13 cellular contexts compared by ENCODE assay signal in the genomic region with DNA sequence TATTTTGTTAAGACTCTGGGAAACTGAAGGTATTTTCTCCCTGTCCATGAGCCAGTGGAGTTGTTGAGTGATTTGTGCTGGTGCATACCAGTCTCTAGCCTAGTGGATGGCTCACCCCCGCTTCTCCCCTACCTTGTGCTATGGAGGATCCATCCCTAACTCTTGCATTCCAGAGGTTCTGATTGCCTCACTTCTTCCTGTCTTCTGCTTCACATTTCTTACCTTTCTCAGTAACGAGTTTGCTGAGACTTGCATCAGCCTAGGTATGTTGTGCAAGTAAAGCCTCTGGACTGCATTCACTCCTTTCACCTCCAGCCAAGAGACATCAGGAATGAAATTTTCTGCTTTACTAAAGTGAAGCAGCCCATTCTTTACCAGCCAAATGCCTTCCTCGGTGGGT.
A peak's percentile ranks its signal among the peaks of the same experiment; 100 is the strongest.
DNase-seq lines count a peak whose midpoint lies in the region; ATAC-seq and TF ChIP-seq lines count a peak whose summit lies in the region.
"Had no signal": no experiment of that assay in that cellular context is flagged by ENCODE, and none has a peak within 500 bp of the region (broad histone marks: within the 10 kb centered on the region; RNA-seq: fewer than 3 reads in every experiment).

No MANE protein-coding gene starts in this region.

- H3K4me3 ChIP-seq in OCI-LY7 (ENCODE audit: low read depth, low read length, poor library complexity, severe bottlenecking), result no peak overlapping the region
- no peak overlapping the region for H3K4me3 ChIP-seq in hepatocyte
- H3K4me3 ChIP-seq in uterus, result no peak overlapping the region
- H3K4me3 ChIP-seq: MG63, neural progenitor cell had no signal

- H3K9me3 ChIP-seq in OCI-LY7 (ENCODE audit: low read length) (no peaks in the 10 kb centered on the region), hepatocyte (ENCODE audit: low read depth) (no peaks in the 10 kb centered on the region), uterus (no peaks in the 10 kb centered on the region)
- H3K9me3 ChIP-seq: MG63 had no signal

- CTCF ChIA-PET in OCI-LY7 (lab: Charles Lee; ENCODE audit: unreplicated experiment), result no interaction called here

- H3K9me3 Mint-ChIP-seq in activated T-cell treated with anti-CD3 and anti-CD28 coated beads, Interleukin-2, amount 50 U/mL, for 72 hours, result no peaks in the 10 kb centered on the region
- no peaks in the 10 kb centered on the region for H3K9me3 Mint-ChIP-seq in activated T-cell treated with anti-CD3 and anti-CD28 coated beads, Interleukin-2, amount 50 U/mL, for 24 hours
- H3K9me3 Mint-ChIP-seq: neural progenitor cell had no signal

- H3K4me1 ChIP-seq in OCI-LY7 (ENCODE audit: insufficient read depth, low read length, poor library complexity, severe bottlenecking), result peaks cover 63% of the 10 kb centered on the region
- peaks cover 40% of the 10 kb centered on the region for H3K4me1 ChIP-seq in hepatocyte (ENCODE audit: insufficient read depth)
- H3K4me1 ChIP-seq in uterus, result peaks cover 7 to 17% of the 10 kb centered on the region in 2 donors

- H3K36me3 Mint-ChIP-seq in activated T-cell treated with anti-CD3 and anti-CD28 coated beads, Interleukin-2, amount 50 U/mL, for 72 hours (ENCODE audit: insufficient read depth in 2 of 2), result no peaks in the 10 kb centered on the region
- no peaks in the 10 kb centered on the region for H3K36me3 Mint-ChIP-seq in activated T-cell treated with anti-CD3 and anti-CD28 coated beads, Interleukin-2, amount 50 U/mL, for 24 hours (ENCODE audit: low read depth)

- 74% methylated on average over 3 of the region's 3 CpGs for WGBS in hepatocyte (ENCODE audit: low lambda C conversion rate, missing lambda C conversion rate)

- intact Hi-C loops in OCI-LY7 (cut with micrococcal nuclease; ENCODE audit: unreplicated experiment) (no loop called here), uterus (cut with DNase I; ENCODE audit: low total_unique reads) (no loop called here)

- H3K27me3 Mint-ChIP-seq in activated T-cell treated with anti-CD3 and anti-CD28 coated beads, Interleukin-2, amount 50 U/mL, for 72 hours (ENCODE audit: low read depth), result no peaks in the 10 kb centered on the region
- H3K27me3 Mint-ChIP-seq in activated T-cell treated with anti-CD3 and anti-CD28 coated beads, Interleukin-2, amount 50 U/mL, for 24 hours, result no peaks in the 10 kb centered on the region

- H2AFZ ChIP-seq in OCI-LY7 (ENCODE audit: low read length) (peak overlapping the region; percentile 39; the same call in 1 of the 2 replicates), hepatocyte (no peak overlapping the region)
- H2AFZ ChIP-seq: neural progenitor cell had no signal

- H3K4me1 Mint-ChIP-seq in activated T-cell treated with anti-CD3 and anti-CD28 coated beads, Interleukin-2, amount 50 U/mL, for 72 hours (ENCODE audit: low read depth), result peaks cover 26% of the 10 kb centered on the region
- H3K4me1 Mint-ChIP-seq in activated T-cell treated with anti-CD3 and anti-CD28 coated beads, Interleukin-2, amount 50 U/mL, for 24 hours (ENCODE audit: low read depth), result peaks cover 41% of the 10 kb centered on the region

- POLR2A ChIA-PET in OCI-LY7 (lab: Charles Lee), result interaction anchor here (0.7 to 2.9 kb wide), 9 partner anchors 9 to 150 kb away, joined by 3 to 19 read pairs (median 4); no protein-coding TSS in a partner anchor

- no peak for DNase-seq in activated T-cell treated with anti-CD3 and anti-CD28 coated beads, Interleukin-2, amount 50 U/mL, for 72 hours
- no peak for DNase-seq in activated T-cell treated with anti-CD3 and anti-CD28 coated beads, Interleukin-2, amount 50 U/mL, for 24 hours
- DNase-seq in OCI-LY7 (ENCODE audit: low spot score) (peak; percentile 29), hepatocyte (ENCODE audit: low spot score) (peak; percentile 29), uterus (no peak), GM13976 (ENCODE audit: low spot score) (no peak)
- DNase-seq in activated CD4-positive, CD25-positive, alpha-beta regulatory T cell (lab: John Stamatoyannopoulos, UW), result no peak
- DNase-seq: activated gamma-delta T cell; GDM1; MG63; stimulated activated CD4-positive, alpha-beta T cell treated with anti-CD3 and anti-CD28 coated beads, Interleukin-1b, Interleukin-23, amount 100 ng/mL, for 48 hours had no signal

- H3K9me2 ChIP-seq in OCI-LY7 (ENCODE audit: insufficient read depth, low read length) (no peaks in the 10 kb centered on the region), hepatocyte (replicated peaks; ENCODE audit: insufficient read depth) (no peaks in the 10 kb centered on the region)

- no peaks in the 10 kb centered on the region for H3K27me3 ChIP-seq in hepatocyte
- H3K27me3 ChIP-seq in uterus, result no peaks in the 10 kb centered on the region
- H3K27me3 ChIP-seq: MG63, neural progenitor cell had no signal

- in situ Hi-C loops in GM13976 (cut with MboI; ENCODE audit: low sequenced_read_pairs, unreplicated experiment), result loop anchor here (10.0 kb wide), 1 partner anchor 393 kb away; the partner anchor contains the start of gene ZFP36L1

- peak overlapping the region; percentile 3 for H3K27ac Mint-ChIP-seq in activated T-cell treated with anti-CD3 and anti-CD28 coated beads, Interleukin-2, amount 50 U/mL, for 72 hours
- no peak overlapping the region for H3K27ac Mint-ChIP-seq in activated T-cell treated with anti-CD3 and anti-CD28 coated beads, Interleukin-2, amount 50 U/mL, for 24 hours

- no peak for ATAC-seq in activated T-cell treated with anti-CD3 and anti-CD28 coated beads, Interleukin-2, amount 50 U/mL, for 72 hours (replicated peaks in 1 of 2)
- no peak for ATAC-seq in GM21367 (IDR thresholded peaks at IDR 0.05; ENCODE audit: unreplicated experiment)

- no peak for TF ChIP-seq POLR2A in uterus (IDR thresholded peaks at IDR 0.05)

- H3K4me3 Mint-ChIP-seq in activated T-cell treated with anti-CD3 and anti-CD28 coated beads, Interleukin-2, amount 50 U/mL, for 72 hours, result no peak overlapping the region
- H3K4me3 Mint-ChIP-seq in activated T-cell treated with anti-CD3 and anti-CD28 coated beads, Interleukin-2, amount 50 U/mL, for 24 hours, result no peak overlapping the region
- H3K4me3 Mint-ChIP-seq: neural progenitor cell had no signal

- TF ChIP-seq CTCF in OCI-LY7 (conservative IDR thresholded peaks at IDR 0.05; ENCODE audit: low read length) (no peak), hepatocyte (IDR thresholded peaks at IDR 0.05; ENCODE audit: poor library complexity) (no peak), uterus (IDR thresholded peaks at IDR 0.05) (no peak), GM13976 (IDR thresholded peaks at IDR 0.05; ENCODE audit: borderline replicate concordance, control extremely low read depth, extremely low read depth, insufficient read depth, missing control alignments) (no peak)

- H4K20me1 ChIP-seq in OCI-LY7 (ENCODE audit: insufficient read depth, low read length) (no peaks in the 10 kb centered on the region), hepatocyte (ENCODE audit: insufficient read depth, poor library complexity, severe bottlenecking) (no peaks in the 10 kb centered on the region)

- H3K4me2 ChIP-seq in OCI-LY7 (ENCODE audit: low read length), result peak overlapping the region; percentile 42
- H3K4me2 ChIP-seq in hepatocyte, result no peak overlapping the region
- H3K4me2 ChIP-seq: neural progenitor cell had no signal

- H3K36me3 ChIP-seq in OCI-LY7 (ENCODE audit: insufficient read depth, low read length) (no peaks in the 10 kb centered on the region), hepatocyte (replicated peaks; ENCODE audit: insufficient read depth, low read depth) (no peaks in the 10 kb centered on the region), uterus (no peaks in the 10 kb centered on the region)
- H3K36me3 ChIP-seq: MG63, neural progenitor cell had no signal

- no peaks in the 10 kb centered on the region for H3K79me2 ChIP-seq in OCI-LY7 (ENCODE audit: insufficient read depth, low read depth, low read length)
- H3K79me2 ChIP-seq in hepatocyte, result no peaks in the 10 kb centered on the region

- BruUV-seq in OCI-LY7 (replicated peaks; lab: Mats Ljungman, UMichigan), result no TSS peak

- H3K27ac ChIP-seq in OCI-LY7 (ENCODE audit: low read depth, low read length, poor library complexity, severe bottlenecking) (no peak overlapping the region), hepatocyte (peak overlapping the region; percentile 41), uterus (peak overlapping the region; percentile 78 to 84)
- H3K27ac ChIP-seq: neural progenitor cell had no signal

Comparison
In these comparisons a context has a peak if more than half of its experiments do, and no peak if none do; other contexts are left out.
1. DNase-seq: peak in OCI-LY7 (single experiment) and hepatocyte (single experiment); none in activated T-cell treated with anti-CD3 and anti-CD28 coated beads, Interleukin-2, amount 50 U/mL, for 72 hours (0 of 2), activated T-cell treated with anti-CD3 and anti-CD28 coated beads, Interleukin-2, amount 50 U/mL, for 24 hours (single experiment), uterus (0 of 2), GM13976 (single experiment) and activated CD4-positive, CD25-positive, alpha-beta regulatory T cell (0 of 4).